Comparison of ENCODE assay signal across 1 cellular context in genomic region chr19:18763674-18764590, GRCh38.
TF ChIP-seq lines count a peak whose summit lies in the region.

No MANE protein-coding gene starts in this region.

TF ChIP-seq in K562, 482 proteins besides CTCF, POLR2A, EP300 and RAD21 (continued from another document and continues in another):
- no peak for TF ChIP-seq GTF3C2 (IDR thresholded peaks at IDR 0.05; ENCODE audit: borderline replicate concordance, extremely low read depth, insufficient read length)
- TF ChIP-seq ZNF445 (CRISPR knock-in tag; IDR thresholded peaks at IDR 0.05; ENCODE audit: low read depth), result no peak
- TF ChIP-seq MECOM (CRISPR knock-in tag; IDR thresholded peaks at IDR 0.05), result no peak
- TF ChIP-seq ZNF408 (CRISPR knock-in tag; IDR thresholded peaks at IDR 0.05; ENCODE audit: low read depth), result no peak
- peak in 1 of 2 experiments; percentile 31; a peak in 1 of 4 replicates for TF ChIP-seq RCOR1 (IDR thresholded peaks at IDR 0.05; ENCODE audit: borderline replicate concordance in 1 of 2, low read depth in 2 of 2, low read length in 2 of 2)
- no peak for TF ChIP-seq TOE1 (IDR thresholded peaks at IDR 0.05; ENCODE audit: borderline replicate concordance)
- TF ChIP-seq TOE1 (CRISPR knock-in tag; IDR thresholded peaks at IDR 0.05; ENCODE audit: borderline replicate concordance, low read depth), result no peak
- no peak for TF ChIP-seq CBX5 (IDR thresholded peaks at IDR 0.05; ENCODE audit: borderline replicate concordance, low read depth)
- TF ChIP-seq XRCC5 (IDR thresholded peaks at IDR 0.05; ENCODE audit: low read depth, low read length), result no peak
- no peak for TF ChIP-seq CREB3L1 (IDR thresholded peaks at IDR 0.05; ENCODE audit: borderline replicate concordance, low read depth)
- no peak for TF ChIP-seq ETS2 (tag; IDR thresholded peaks at IDR 0.05; ENCODE audit: borderline replicate concordance, poor library complexity, severe bottlenecking)
- TF ChIP-seq SIN3B (IDR thresholded peaks at IDR 0.05; ENCODE audit: low read depth), result no peak
- TF ChIP-seq GABPA (tag; conservative IDR thresholded peaks at IDR 0.05; ENCODE audit: low read depth), result no peak
- no peak for TF ChIP-seq PCBP2 (IDR thresholded peaks at IDR 0.05; ENCODE audit: low read depth, low read length, poor library complexity, severe bottlenecking)
- TF ChIP-seq ZNF280B (CRISPR knock-in tag; IDR thresholded peaks at IDR 0.05), result no peak
- TF ChIP-seq TAF1 (IDR thresholded peaks at IDR 0.05; ENCODE audit: control insufficient read depth, extremely low read depth, insufficient read depth, low read length, severe bottlenecking), result no peak
- TF ChIP-seq NCOA6 (IDR thresholded peaks at IDR 0.05), result no peak
- no peak for TF ChIP-seq MCM3 (IDR thresholded peaks at IDR 0.05)
- TF ChIP-seq ID3 (CRISPR knock-in tag; IDR thresholded peaks at IDR 0.05), result no peak
- TF ChIP-seq ID3 (tag; IDR thresholded peaks at IDR 0.05), result no peak
- peak; percentile 95 for TF ChIP-seq FOSL1 (tag; conservative IDR thresholded peaks at IDR 0.05)
- TF ChIP-seq SAFB2 (IDR thresholded peaks at IDR 0.05; ENCODE audit: borderline replicate concordance, low read depth, low read length, severe bottlenecking), result no peak
- TF ChIP-seq KAT7 (CRISPR knock-in tag; IDR thresholded peaks at IDR 0.05; ENCODE audit: borderline replicate concordance), result no peak
- TF ChIP-seq RBFOX2 (IDR thresholded peaks at IDR 0.05; ENCODE audit: low read depth, low read length), result no peak; the same call in 1 of the 2 replicates
- TF ChIP-seq POU5F1 (IDR thresholded peaks at IDR 0.05; ENCODE audit: borderline replicate concordance, low read depth, low read length, partially characterized antibody), result no peak
- no peak for TF ChIP-seq ZNF12 (CRISPR knock-in tag; IDR thresholded peaks at IDR 0.05)
- no peak for TF ChIP-seq ARID4B (CRISPR knock-in tag; IDR thresholded peaks at IDR 0.05)
- TF ChIP-seq MEF2A (IDR thresholded peaks at IDR 0.05; ENCODE audit: control insufficient read depth, low read depth, low read length), result no peak
- TF ChIP-seq POLR2G (IDR thresholded peaks at IDR 0.05; ENCODE audit: low read depth, low read length), result peak; percentile 48; the same call in 1 of the 2 replicates
- TF ChIP-seq BCLAF1 (IDR thresholded peaks at IDR 0.05; ENCODE audit: borderline replicate concordance in 1 of 2, control insufficient read depth in 1 of 2, low read depth in 2 of 2, low read length in 1 of 2), result no peak
- no peak for TF ChIP-seq LEF1 (IDR thresholded peaks at IDR 0.05)
- no peak for TF ChIP-seq NUFIP1 (IDR thresholded peaks at IDR 0.05; ENCODE audit: partially characterized antibody)
- no peak for TF ChIP-seq ZNF76 (CRISPR knock-in tag; IDR thresholded peaks at IDR 0.05; ENCODE audit: borderline replicate concordance)
- TF ChIP-seq ZNF75A (CRISPR knock-in tag; IDR thresholded peaks at IDR 0.05), result no peak
- TF ChIP-seq CCNT2 (IDR thresholded peaks at IDR 0.05; ENCODE audit: borderline replicate concordance, extremely low read depth, insufficient read length, low read depth, low read length), result peak; percentile 29
- no peak for TF ChIP-seq ETV6 (IDR thresholded peaks at IDR 0.05; ENCODE audit: borderline replicate concordance in 1 of 2, low read depth in 2 of 2, low read length in 1 of 2)
- no peak for TF ChIP-seq ETV6 (CRISPR knock-in tag; IDR thresholded peaks at IDR 0.05; ENCODE audit: borderline replicate concordance)
- TF ChIP-seq HMG20A (CRISPR knock-in tag; conservative IDR thresholded peaks at IDR 0.05), result no peak
- no peak for TF ChIP-seq PBX2 (CRISPR knock-in tag; IDR thresholded peaks at IDR 0.05; ENCODE audit: low read depth)
- TF ChIP-seq PBX2 (tag; conservative IDR thresholded peaks at IDR 0.05; ENCODE audit: low read depth), result no peak
- TF ChIP-seq ZBTB17 (CRISPR knock-in tag; IDR thresholded peaks at IDR 0.05), result no peak
- TF ChIP-seq NCOA2 (IDR thresholded peaks at IDR 0.05; ENCODE audit: partially characterized antibody in 2 of 2), result no peak
- no peak for TF ChIP-seq U2AF2 (optimal IDR thresholded peaks at IDR 0.05; ENCODE audit: low read depth, low read length)
- peak; percentile 44; the same call in 1 of the 2 replicates for TF ChIP-seq TCF7 (IDR thresholded peaks at IDR 0.05; ENCODE audit: borderline replicate concordance)
- TF ChIP-seq ZNF766 (CRISPR knock-in tag; conservative IDR thresholded peaks at IDR 0.05), result 0 out of 2 replicates have a peak, but pooled peaks have one; percentile 21
- no peak for TF ChIP-seq PHF20 (IDR thresholded peaks at IDR 0.05; ENCODE audit: partially characterized antibody)
- no peak for TF ChIP-seq ZNF696 (CRISPR knock-in tag; conservative IDR thresholded peaks at IDR 0.05)
- TF ChIP-seq KLF6 (CRISPR knock-in tag; IDR thresholded peaks at IDR 0.05; ENCODE audit: borderline replicate concordance), result no peak
- TF ChIP-seq NR0B1 (IDR thresholded peaks at IDR 0.05; ENCODE audit: partially characterized antibody), result no peak
- TF ChIP-seq BRD4 (IDR thresholded peaks at IDR 0.05), result no peak
- TF ChIP-seq NFIC (IDR thresholded peaks at IDR 0.05), result peak; percentile 70
- TF ChIP-seq COPS2 (conservative IDR thresholded peaks at IDR 0.05), result no peak
- TF ChIP-seq RFX7 (CRISPR knock-in tag; IDR thresholded peaks at IDR 0.05), result no peak
